Comparison of ENCODE assay signal across 8 cellular contexts in genomic region chr5:39015743-39016586, GRCh38. TPM values are rescaled to one million over a fixed set of nuclear protein-coding genes. Genes with fewer than 3 reads are reported as not detected.
A peak's percentile ranks its signal among the peaks of the same experiment; 100 is the strongest.
DNase-seq lines count a peak whose midpoint lies in the region; ATAC-seq and TF ChIP-seq lines count a peak whose summit lies in the region.

No MANE protein-coding gene starts in this region.

- peaks cover 12% of the 10 kb centered on the region for H3K36me3 ChIP-seq in CD8-positive, alpha-beta memory T cell (ENCODE audit: insufficient read depth, low read length)
- H3K36me3 ChIP-seq in fibroblast of lung (ENCODE audit: control insufficient read depth, insufficient read depth, low read length) = peaks cover 2% of the 10 kb centered on the region

- no peaks in the 10 kb centered on the region for H3K27me3 Mint-ChIP-seq in CD8-positive, alpha-beta memory T cell
- no peaks in the 10 kb centered on the region for H3K27me3 Mint-ChIP-seq in progenitor cell of endocrine pancreas

- no peak overlapping the region for H3K27ac ChIP-seq in CD8-positive, alpha-beta memory T cell (ENCODE audit: low read depth, low read length)
- peak overlapping the region; percentile 70 for H3K27ac ChIP-seq in fibroblast of lung (ENCODE audit: insufficient read depth, low read length)

- TF ChIP-seq CTCF in fibroblast of lung (conservative IDR thresholded peaks at IDR 0.05 in 1 of 2, IDR thresholded peaks at IDR 0.05 in 1 of 2; ENCODE audit: low read depth in 1 of 2, low read length in 2 of 2) (no peak), progenitor cell of endocrine pancreas (IDR thresholded peaks at IDR 0.05; ENCODE audit: unreplicated experiment) (no peak)

- H3K9me3 ChIP-seq in CD8-positive, alpha-beta memory T cell (ENCODE audit: low read length) = peaks cover 11% of the 10 kb centered on the region
- no peaks in the 10 kb centered on the region for H3K9me3 ChIP-seq in fibroblast of lung (ENCODE audit: control insufficient read depth, insufficient read depth, low read depth, low read length)

- no peak overlapping the region for H3K9ac ChIP-seq in fibroblast of lung (ENCODE audit: insufficient read depth, low read length)

- H3K4me1 ChIP-seq in CD8-positive, alpha-beta memory T cell (ENCODE audit: insufficient read depth, low read length) = no peaks in the 10 kb centered on the region
- peaks cover 14% of the 10 kb centered on the region for H3K4me1 ChIP-seq in fibroblast of lung (ENCODE audit: control insufficient read depth, extremely low read depth, insufficient read depth, low read length)

- peaks cover 17 to 70% (median 33%) of the 10 kb centered on the region in 3 donors for H3K36me3 Mint-ChIP-seq in CD8-positive, alpha-beta memory T cell
- peaks cover 31% of the 10 kb centered on the region for H3K36me3 Mint-ChIP-seq in progenitor cell of endocrine pancreas (ENCODE audit: insufficient read depth)

- no peak for ATAC-seq in HG03139 (IDR thresholded peaks at IDR 0.05; ENCODE audit: unreplicated experiment)

- no peak overlapping the region for H3K4me3 ChIP-seq in CD8-positive, alpha-beta memory T cell (ENCODE audit: low read length)
- H3K4me3 ChIP-seq in fibroblast of lung (replicated peaks in 1 of 4; ENCODE audit: control extremely low read depth in 1 of 4, insufficient read depth in 1 of 4, low read depth in 3 of 4, low read length in 4 of 4) = no peak overlapping the region

- peaks cover 34 to 53% (median 50%) of the 10 kb centered on the region in 3 donors for H3K4me1 Mint-ChIP-seq in CD8-positive, alpha-beta memory T cell
- H3K4me1 Mint-ChIP-seq in progenitor cell of endocrine pancreas (ENCODE audit: low read depth) = peaks cover 4% of the 10 kb centered on the region

- peaks cover 7% of the 10 kb centered on the region for H3K79me2 ChIP-seq in fibroblast of lung (ENCODE audit: control insufficient read depth, insufficient read depth, low read length)

- H3K9me3 Mint-ChIP-seq in CD8-positive, alpha-beta memory T cell = peaks cover 7 to 13% (median 9%) of the 10 kb centered on the region in 5 donors
- peaks cover 10% of the 10 kb centered on the region for H3K9me3 Mint-ChIP-seq in progenitor cell of endocrine pancreas (ENCODE audit: low read depth)

- DNase-seq in CD8-positive, alpha-beta memory T cell = no peak
- peak; percentile 78 for DNase-seq in RKO (ENCODE audit: low spot score)
- peak; percentile 86 for DNase-seq in fibroblast of lung (ENCODE audit: low read depth in 2 of 2)
- no peak for DNase-seq in progenitor cell of endocrine pancreas (ENCODE audit: low spot score, unreplicated experiment)
- DNase-seq in Kasumi-1 (lab: John Stamatoyannopoulos, UW) = no peak
- DNase-seq in cortex of kidney (lab: John Stamatoyannopoulos, UW) = no peak
- DNase-seq in NCI-H446 (lab: John Stamatoyannopoulos, UW) = no peak

- no peak overlapping the region for H2AFZ ChIP-seq in fibroblast of lung (ENCODE audit: low read length)

- H4K20me1 ChIP-seq in fibroblast of lung (ENCODE audit: control insufficient read depth, extremely low read depth, insufficient read depth, low read length) = no peaks in the 10 kb centered on the region

- POLR2A ChIA-PET in CD8-positive, alpha-beta memory T cell (lab: Charles Lee) = no interaction called here

- H3K27ac Mint-ChIP-seq in CD8-positive, alpha-beta memory T cell = peak overlapping the region in 7 of 8 donors; percentile 7 to 75 (median 33)
- H3K27ac Mint-ChIP-seq in progenitor cell of endocrine pancreas = peak overlapping the region; percentile 43

- no peaks in the 10 kb centered on the region for H3K27me3 ChIP-seq in CD8-positive, alpha-beta memory T cell (ENCODE audit: insufficient read depth, low read length, poor library complexity, severe bottlenecking)
- H3K27me3 ChIP-seq in fibroblast of lung (ENCODE audit: control insufficient read depth, insufficient read depth, low read length) = no peaks in the 10 kb centered on the region

- no peak overlapping the region for H3K4me3 Mint-ChIP-seq in CD8-positive, alpha-beta memory T cell
- H3K4me3 Mint-ChIP-seq in progenitor cell of endocrine pancreas (ENCODE audit: low read depth) = no peak overlapping the region

- CTCF ChIA-PET in CD8-positive, alpha-beta memory T cell (lab: Charles Lee) = no interaction called here

- peak overlapping the region; percentile 39 for H3K4me2 ChIP-seq in fibroblast of lung (ENCODE audit: extremely low read depth, insufficient read depth, low read length)

RNA-seq across cellular contexts. Expression of gene RICTOR, which starts 58.2 kb away (rescaled TPM):
- total RNA-seq in CD8-positive, alpha-beta memory T cell = 10 to 100 TPM; 32.0 to 32.9 TPM
- polyA plus RNA-seq in CD8-positive, alpha-beta memory T cell = 12.1 TPM
- 25.2 and 26.3 TPM in 2 replicates for total RNA-seq in fibroblast of lung
- 9.1 and 17.1 TPM in 2 replicates for polyA plus RNA-seq in fibroblast of lung
- 3.9 and 7.6 TPM in 2 replicates for polyA plus RNA-seq in fibroblast of lung (2012)
- polyA minus RNA-seq in fibroblast of lung (ENCODE audit: low replicate concordance) = 12.3 and 22.2 TPM in 2 replicates
- total RNA-seq in progenitor cell of endocrine pancreas = 37.1 and 42.2 TPM in 2 replicates

Comparison
In these comparisons a context has a peak if more than half of its experiments do, and no peak if none do; other contexts are left out.
1. DNase-seq: peak in RKO (single experiment) and fibroblast of lung (2 of 2); none in CD8-positive, alpha-beta memory T cell (0 of 5), progenitor cell of endocrine pancreas (single experiment), Kasumi-1 (0 of 2), cortex of kidney (single experiment) and NCI-H446 (0 of 2).